31 cellular contexts compared by ENCODE assay signal in genomic region chr10:12609435-12609834, GRCh38.
"Had no signal": no experiment of that assay in that cellular context is flagged by ENCODE, and none has a peak within 500 bp of the region (broad histone marks: within the 10 kb centered on the region; RNA-seq: fewer than 3 reads in every experiment).

No MANE protein-coding gene starts in this region.

- H3K27ac ChIP-seq: adrenal gland, body of pancreas, esophagus muscularis mucosa, foreskin keratinocyte, gastrocnemius medialis, heart left ventricle had no signal

- H3K36me3 Mint-ChIP-seq: activated CD8-positive, alpha-beta memory T cell treated with anti-CD3 and anti-CD28 coated beads, Interleukin-2, amount 10 ng/mL, durations not matched to agents 7 days and 5 days had no signal

- H3K9me3 ChIP-seq: adrenal gland, body of pancreas, esophagus muscularis mucosa, gastrocnemius medialis, heart left ventricle had no signal

- H3K27me3 ChIP-seq: adrenal gland, body of pancreas, esophagus muscularis mucosa, foreskin keratinocyte, gastrocnemius medialis, heart left ventricle had no signal

- H3K9me3 Mint-ChIP-seq: activated CD4-positive, alpha-beta memory T cell treated with anti-CD3 and anti-CD28 coated beads for 36 hours; activated CD4-positive, alpha-beta T cell treated with anti-CD3 and anti-CD28 coated beads, Interleukin-2, amount 10 ng/mL, durations not matched to agents 24 days and 14 days; activated naive CD4-positive, alpha-beta T cell treated with anti-CD3 and anti-CD28 coated beads for 36 hours; activated naive CD4-positive, alpha-beta T cell treated with anti-CD3 and anti-CD28 coated beads, Interleukin-2, amount 50 U/mL, for 24 hours; activated naive CD8-positive, alpha-beta T cell treated with anti-CD3 and anti-CD28 coated beads for 36 hours; activated naive CD8-positive, alpha-beta T cell treated with anti-CD3 and anti-CD28 coated beads, Interleukin-2, amount 50 U/mL, for 24 hours; activated T-helper 1 cell treated with anti-CD3 and anti-CD28 coated beads, Interleukin-12 subunit alpha, Interleukin-12 subunit beta, Interleukin-2, Interleukin-4 antibody, amounts not matched to agents 30 ng/mL and 10 ng/mL and 1 ng/mL, durations not matched to agents 14 hours and 24 hours and 36 hours; activated T-helper 2 cell treated with anti-CD3 and anti-CD28 coated beads, Interferon-gamma antibody, Interleukin-2, Interleukin-4, amounts not matched to agents 10 μg/mL and 5 μg/mL and 100 μg/mL, durations not matched to agents 14 hours and 24 hours and 36 hours had no signal

- ATAC-seq: activated CD4-positive, alpha-beta T cell treated with anti-CD3 and anti-CD28 coated beads for 36 hours; activated CD8-positive, alpha-beta memory T cell treated with anti-CD3 and anti-CD28 coated beads, Interleukin-2, amount 10 ng/mL, durations not matched to agents 7 days and 5 days; activated CD8-positive, alpha-beta T cell treated with anti-CD3 and anti-CD28 coated beads, Interleukin-2, amount 10 ng/mL, durations not matched to agents 7 days and 5 days; activated naive CD8-positive, alpha-beta T cell treated with anti-CD3 and anti-CD28 coated beads, Interleukin-2, amount 50 U/mL, for 24 hours; body of pancreas; foreskin keratinocyte; gastrocnemius medialis; heart left ventricle had no signal

- H3K36me3 ChIP-seq: adrenal gland, esophagus muscularis mucosa, gastrocnemius medialis, heart left ventricle had no signal

- H3K4me1 ChIP-seq: foreskin keratinocyte, gastrocnemius medialis had no signal

- H3K27me3 Mint-ChIP-seq: activated CD4-positive, alpha-beta memory T cell treated with anti-CD3 and anti-CD28 coated beads for 36 hours; activated CD4-positive, alpha-beta T cell treated with anti-CD3 and anti-CD28 coated beads for 36 hours; activated CD4-positive, alpha-beta T cell treated with anti-CD3 and anti-CD28 coated beads, Interleukin-2, amount 10 ng/mL, durations not matched to agents 24 days and 14 days; activated CD8-positive, alpha-beta memory T cell treated with anti-CD3 and anti-CD28 coated beads, Interleukin-2, amount 10 ng/mL, durations not matched to agents 7 days and 5 days; activated naive CD4-positive, alpha-beta T cell treated with anti-CD3 and anti-CD28 coated beads, Interleukin-2, amount 50 U/mL, for 24 hours; activated naive CD8-positive, alpha-beta T cell treated with anti-CD3 and anti-CD28 coated beads for 36 hours; activated naive CD8-positive, alpha-beta T cell treated with anti-CD3 and anti-CD28 coated beads, Interleukin-2, amount 50 U/mL, for 24 hours had no signal

- H3K4me3 Mint-ChIP-seq: activated CD4-positive, alpha-beta memory T cell treated with anti-CD3 and anti-CD28 coated beads for 36 hours; activated CD4-positive, alpha-beta T cell treated with anti-CD3 and anti-CD28 coated beads for 36 hours; activated CD4-positive, alpha-beta T cell treated with anti-CD3 and anti-CD28 coated beads, Interleukin-2, amount 10 ng/mL, durations not matched to agents 24 days and 14 days; activated CD8-positive, alpha-beta memory T cell treated with anti-CD3 and anti-CD28 coated beads, Interleukin-2, amount 10 ng/mL, durations not matched to agents 7 days and 5 days; activated CD8-positive, alpha-beta T cell treated with anti-CD3 and anti-CD28 coated beads, Interleukin-2, amount 10 ng/mL, durations not matched to agents 7 days and 5 days; activated naive CD4-positive, alpha-beta T cell treated with anti-CD3 and anti-CD28 coated beads for 36 hours; activated naive CD4-positive, alpha-beta T cell treated with anti-CD3 and anti-CD28 coated beads, Interleukin-2, amount 50 U/mL, for 24 hours; activated naive CD8-positive, alpha-beta T cell treated with anti-CD3 and anti-CD28 coated beads for 36 hours; activated naive CD8-positive, alpha-beta T cell treated with anti-CD3 and anti-CD28 coated beads, Interleukin-2, amount 50 U/mL, for 24 hours; activated T-helper 1 cell treated with anti-CD3 and anti-CD28 coated beads, Interleukin-12 subunit alpha, Interleukin-12 subunit beta, Interleukin-2, Interleukin-4 antibody, amounts not matched to agents 30 ng/mL and 10 ng/mL and 1 ng/mL, durations not matched to agents 14 hours and 24 hours and 36 hours had no signal

- H3K4me3 ChIP-seq: adrenal gland, body of pancreas, esophagus muscularis mucosa, gastrocnemius medialis, heart left ventricle had no signal

- DNase-seq: activated CD4-positive, alpha-beta memory T cell treated with anti-CD3 and anti-CD28 coated beads for 36 hours; activated CD4-positive, alpha-beta T cell treated with anti-CD3 and anti-CD28 coated beads for 36 hours; activated CD4-positive, alpha-beta T cell treated with anti-CD3 and anti-CD28 coated beads, Interleukin-2, amount 10 ng/mL, durations not matched to agents 24 days and 14 days; activated CD4-positive, CD25-positive, alpha-beta regulatory T cell; activated CD4-positive, CD25-positive, alpha-beta regulatory T cell treated with anti-CD3 and anti-CD28 coated beads, Interleukin-2, amount 50 U/mL, for 72 hours; activated CD8-positive, alpha-beta memory T cell treated with anti-CD3 and anti-CD28 coated beads, Interleukin-2, amount 10 ng/mL, durations not matched to agents 7 days and 5 days; activated CD8-positive, alpha-beta memory T cell treated with anti-CD3 and anti-CD28 coated beads, Interleukin-2, amount 50 U/mL, for 4 hours; activated CD8-positive, alpha-beta T cell treated with anti-CD3 and anti-CD28 coated beads, Interleukin-2, amount 10 ng/mL, durations not matched to agents 7 days and 5 days; activated effector memory CD4-positive, alpha-beta T cell treated with anti-CD3 and anti-CD28 coated beads, Interleukin-2, amount 50 U/mL, for 16 hours; activated naive CD4-positive, alpha-beta T cell treated with anti-CD3 and anti-CD28 coated beads for 36 hours; activated naive CD8-positive, alpha-beta T cell treated with anti-CD3 and anti-CD28 coated beads for 36 hours; activated naive CD8-positive, alpha-beta T cell treated with anti-CD3 and anti-CD28 coated beads, Interleukin-2, amount 50 U/mL, for 24 hours; activated T-cell treated with anti-CD3 and anti-CD28 coated beads, Interleukin-2, amount 50 U/mL, for 1 hour; activated T-cell treated with anti-CD3 and anti-CD28 coated beads, Interleukin-2, amount 50 U/mL, for 48 hours; adrenal gland; amygdala; aorta; caudate nucleus; cortex of kidney; effector memory CD4-positive, alpha-beta T cell; erythroblast; foreskin keratinocyte; gastrocnemius medialis; glutamatergic neuron; heart left ventricle; T-helper 2 cell had no signal

- H3K27ac Mint-ChIP-seq: activated CD4-positive, alpha-beta memory T cell treated with anti-CD3 and anti-CD28 coated beads for 36 hours; activated CD4-positive, alpha-beta T cell treated with anti-CD3 and anti-CD28 coated beads for 36 hours; activated CD4-positive, alpha-beta T cell treated with anti-CD3 and anti-CD28 coated beads, Interleukin-2, amount 10 ng/mL, durations not matched to agents 24 days and 14 days; activated CD8-positive, alpha-beta memory T cell treated with anti-CD3 and anti-CD28 coated beads, Interleukin-2, amount 10 ng/mL, durations not matched to agents 7 days and 5 days; activated CD8-positive, alpha-beta T cell treated with anti-CD3 and anti-CD28 coated beads, Interleukin-2, amount 10 ng/mL, durations not matched to agents 7 days and 5 days; activated naive CD4-positive, alpha-beta T cell treated with anti-CD3 and anti-CD28 coated beads for 36 hours; activated naive CD4-positive, alpha-beta T cell treated with anti-CD3 and anti-CD28 coated beads, Interleukin-2, amount 50 U/mL, for 24 hours; activated naive CD8-positive, alpha-beta T cell treated with anti-CD3 and anti-CD28 coated beads for 36 hours; activated naive CD8-positive, alpha-beta T cell treated with anti-CD3 and anti-CD28 coated beads, Interleukin-2, amount 50 U/mL, for 24 hours; activated T-helper 1 cell treated with anti-CD3 and anti-CD28 coated beads, Interleukin-12 subunit alpha, Interleukin-12 subunit beta, Interleukin-2, Interleukin-4 antibody, amounts not matched to agents 30 ng/mL and 10 ng/mL and 1 ng/mL, durations not matched to agents 14 hours and 24 hours and 36 hours; activated T-helper 2 cell treated with anti-CD3 and anti-CD28 coated beads, Interferon-gamma antibody, Interleukin-2, Interleukin-4, amounts not matched to agents 10 μg/mL and 5 μg/mL and 100 μg/mL, durations not matched to agents 14 hours and 24 hours and 36 hours had no signal
